Comparison of ENCODE assay signal across 1 cellular context in the genomic region with DNA sequence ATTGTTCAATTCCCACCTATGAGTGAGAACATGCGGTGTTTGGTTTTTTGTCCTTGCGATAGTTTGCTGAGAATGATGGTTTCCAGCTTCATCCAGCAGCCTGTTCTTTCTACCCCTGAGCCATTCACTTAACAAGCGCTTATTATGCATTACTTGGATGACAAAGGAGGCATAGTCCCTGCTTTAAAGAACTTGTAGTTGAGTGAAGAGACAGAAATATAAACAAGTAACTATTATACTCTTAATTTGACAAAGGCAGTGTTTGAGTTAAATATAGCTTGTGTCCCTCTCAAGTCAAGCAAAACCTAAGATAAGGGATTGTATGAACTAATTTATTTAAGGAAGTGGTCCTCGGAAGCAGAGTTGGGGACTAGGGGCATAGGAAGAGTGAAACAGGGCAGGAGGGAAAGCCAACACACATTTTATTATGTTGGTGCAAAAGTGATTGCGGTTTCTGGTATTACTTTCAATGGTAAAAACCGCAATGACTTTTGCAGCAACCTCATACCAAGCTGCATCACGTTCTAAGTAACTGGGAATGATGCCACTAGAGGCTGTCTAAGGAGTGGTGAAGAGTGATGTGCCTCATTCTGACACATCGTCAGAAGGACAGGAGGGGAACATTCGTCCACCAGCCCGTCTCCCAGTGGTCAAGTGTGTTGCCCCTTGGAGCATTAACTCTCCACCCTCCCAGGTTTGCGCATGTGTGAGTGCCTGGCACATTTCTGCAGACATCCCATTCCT.
TF ChIP-seq lines count a peak whose summit lies in the region.

No MANE protein-coding gene starts in this region.

TF ChIP-seq in K562, 482 proteins besides CTCF, POLR2A, EP300 and RAD21:
- no peak for TF ChIP-seq HDAC3 (IDR thresholded peaks at IDR 0.05; ENCODE audit: borderline replicate concordance, partially characterized antibody)
- TF ChIP-seq HMG20A (CRISPR knock-in tag; conservative IDR thresholded peaks at IDR 0.05), result no peak
- TF ChIP-seq ZNF263 (CRISPR knock-in tag; IDR thresholded peaks at IDR 0.05; ENCODE audit: borderline replicate concordance), result no peak
- no peak for TF ChIP-seq PHB2 (IDR thresholded peaks at IDR 0.05; ENCODE audit: low read depth)
- no peak for TF ChIP-seq ZNF507 (tag; conservative IDR thresholded peaks at IDR 0.05)
- TF ChIP-seq, protein P1, sequence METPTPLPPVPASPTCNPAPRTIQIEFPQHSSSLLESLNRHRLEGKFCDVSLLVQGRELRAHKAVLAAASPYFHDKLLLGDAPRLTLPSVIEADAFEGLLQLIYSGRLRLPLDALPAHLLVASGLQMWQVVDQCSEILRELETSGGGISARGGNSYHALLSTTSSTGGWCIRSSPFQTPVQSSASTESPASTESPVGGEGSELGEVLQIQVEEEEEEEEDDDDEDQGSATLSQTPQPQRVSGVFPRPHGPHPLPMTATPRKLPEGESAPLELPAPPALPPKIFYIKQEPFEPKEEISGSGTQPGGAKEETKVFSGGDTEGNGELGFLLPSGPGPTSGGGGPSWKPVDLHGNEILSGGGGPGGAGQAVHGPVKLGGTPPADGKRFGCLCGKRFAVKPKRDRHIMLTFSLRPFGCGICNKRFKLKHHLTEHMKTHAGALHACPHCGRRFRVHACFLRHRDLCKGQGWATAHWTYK (CRISPR knock-in tag; IDR thresholded peaks at IDR 0.05), result no peak
- TF ChIP-seq NFRKB (IDR thresholded peaks at IDR 0.05; ENCODE audit: low read depth), result peak; percentile 65; the same call in 1 of the 2 replicates
- TF ChIP-seq HMG20B (CRISPR knock-in tag; IDR thresholded peaks at IDR 0.05), result no peak
- TF ChIP-seq, protein P2, sequence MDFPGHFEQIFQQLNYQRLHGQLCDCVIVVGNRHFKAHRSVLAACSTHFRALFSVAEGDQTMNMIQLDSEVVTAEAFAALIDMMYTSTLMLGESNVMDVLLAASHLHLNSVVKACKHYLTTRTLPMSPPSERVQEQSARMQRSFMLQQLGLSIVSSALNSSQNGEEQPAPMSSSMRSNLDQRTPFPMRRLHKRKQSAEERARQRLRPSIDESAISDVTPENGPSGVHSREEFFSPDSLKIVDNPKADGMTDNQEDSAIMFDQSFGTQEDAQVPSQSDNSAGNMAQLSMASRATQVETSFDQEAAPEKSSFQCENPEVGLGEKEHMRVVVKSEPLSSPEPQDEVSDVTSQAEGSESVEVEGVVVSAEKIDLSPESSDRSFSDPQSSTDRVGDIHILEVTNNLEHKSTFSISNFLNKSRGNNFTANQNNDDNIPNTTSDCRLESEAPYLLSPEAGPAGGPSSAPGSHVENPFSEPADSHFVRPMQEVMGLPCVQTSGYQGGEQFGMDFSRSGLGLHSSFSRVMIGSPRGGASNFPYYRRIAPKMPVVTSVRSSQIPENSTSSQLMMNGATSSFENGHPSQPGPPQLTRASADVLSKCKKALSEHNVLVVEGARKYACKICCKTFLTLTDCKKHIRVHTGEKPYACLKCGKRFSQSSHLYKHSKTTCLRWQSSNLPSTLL (IDR thresholded peaks at IDR 0.05), result 0 out of 2 replicates have a peak, but pooled peaks have one; percentile 51
- no peak for TF ChIP-seq RB1 (IDR thresholded peaks at IDR 0.05; ENCODE audit: low read depth)
- TF ChIP-seq, protein P3, sequence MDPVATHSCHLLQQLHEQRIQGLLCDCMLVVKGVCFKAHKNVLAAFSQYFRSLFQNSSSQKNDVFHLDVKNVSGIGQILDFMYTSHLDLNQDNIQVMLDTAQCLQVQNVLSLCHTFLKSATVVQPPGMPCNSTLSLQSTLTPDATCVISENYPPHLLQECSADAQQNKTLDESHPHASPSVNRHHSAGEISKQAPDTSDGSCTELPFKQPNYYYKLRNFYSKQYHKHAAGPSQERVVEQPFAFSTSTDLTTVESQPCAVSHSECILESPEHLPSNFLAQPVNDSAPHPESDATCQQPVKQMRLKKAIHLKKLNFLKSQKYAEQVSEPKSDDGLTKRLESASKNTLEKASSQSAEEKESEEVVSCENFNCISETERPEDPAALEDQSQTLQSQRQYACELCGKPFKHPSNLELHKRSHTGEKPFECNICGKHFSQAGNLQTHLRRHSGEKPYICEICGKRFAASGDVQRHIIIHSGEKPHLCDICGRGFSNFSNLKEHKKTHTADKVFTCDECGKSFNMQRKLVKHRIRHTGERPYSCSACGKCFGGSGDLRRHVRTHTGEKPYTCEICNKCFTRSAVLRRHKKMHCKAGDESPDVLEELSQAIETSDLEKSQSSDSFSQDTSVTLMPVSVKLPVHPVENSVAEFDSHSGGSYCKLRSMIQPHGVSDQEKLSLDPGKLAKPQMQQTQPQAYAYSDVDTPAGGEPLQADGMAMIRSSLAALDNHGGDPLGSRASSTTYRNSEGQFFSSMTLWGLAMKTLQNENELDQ (CRISPR knock-in tag; IDR thresholded peaks at IDR 0.05; ENCODE audit: borderline replicate concordance), result no peak
- no peak for TF ChIP-seq SREBF2 (CRISPR knock-in tag; IDR thresholded peaks at IDR 0.05)
- TF ChIP-seq, protein P4, sequence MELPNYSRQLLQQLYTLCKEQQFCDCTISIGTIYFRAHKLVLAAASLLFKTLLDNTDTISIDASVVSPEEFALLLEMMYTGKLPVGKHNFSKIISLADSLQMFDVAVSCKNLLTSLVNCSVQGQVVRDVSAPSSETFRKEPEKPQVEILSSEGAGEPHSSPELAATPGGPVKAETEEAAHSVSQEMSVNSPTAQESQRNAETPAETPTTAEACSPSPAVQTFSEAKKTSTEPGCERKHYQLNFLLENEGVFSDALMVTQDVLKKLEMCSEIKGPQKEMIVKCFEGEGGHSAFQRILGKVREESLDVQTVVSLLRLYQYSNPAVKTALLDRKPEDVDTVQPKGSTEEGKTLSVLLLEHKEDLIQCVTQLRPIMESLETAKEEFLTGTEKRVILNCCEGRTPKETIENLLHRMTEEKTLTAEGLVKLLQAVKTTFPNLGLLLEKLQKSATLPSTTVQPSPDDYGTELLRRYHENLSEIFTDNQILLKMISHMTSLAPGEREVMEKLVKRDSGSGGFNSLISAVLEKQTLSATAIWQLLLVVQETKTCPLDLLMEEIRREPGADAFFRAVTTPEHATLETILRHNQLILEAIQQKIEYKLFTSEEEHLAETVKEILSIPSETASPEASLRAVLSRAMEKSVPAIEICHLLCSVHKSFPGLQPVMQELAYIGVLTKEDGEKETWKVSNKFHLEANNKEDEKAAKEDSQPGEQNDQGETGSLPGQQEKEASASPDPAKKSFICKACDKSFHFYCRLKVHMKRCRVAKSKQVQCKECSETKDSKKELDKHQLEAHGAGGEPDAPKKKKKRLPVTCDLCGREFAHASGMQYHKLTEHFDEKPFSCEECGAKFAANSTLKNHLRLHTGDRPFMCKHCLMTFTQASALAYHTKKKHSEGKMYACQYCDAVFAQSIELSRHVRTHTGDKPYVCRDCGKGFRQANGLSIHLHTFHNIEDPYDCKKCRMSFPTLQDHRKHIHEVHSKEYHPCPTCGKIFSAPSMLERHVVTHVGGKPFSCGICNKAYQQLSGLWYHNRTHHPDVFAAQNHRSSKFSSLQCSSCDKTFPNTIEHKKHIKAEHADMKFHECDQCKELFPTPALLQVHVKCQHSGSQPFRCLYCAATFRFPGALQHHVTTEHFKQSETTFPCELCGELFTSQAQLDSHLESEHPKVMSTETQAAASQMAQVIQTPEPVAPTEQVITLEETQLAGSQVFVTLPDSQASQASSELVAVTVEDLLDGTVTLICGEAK (IDR thresholded peaks at IDR 0.05), result peak; percentile 80
- TF ChIP-seq, protein P4 (CRISPR knock-in tag; IDR thresholded peaks at IDR 0.05), result no peak
- TF ChIP-seq, protein P5, sequence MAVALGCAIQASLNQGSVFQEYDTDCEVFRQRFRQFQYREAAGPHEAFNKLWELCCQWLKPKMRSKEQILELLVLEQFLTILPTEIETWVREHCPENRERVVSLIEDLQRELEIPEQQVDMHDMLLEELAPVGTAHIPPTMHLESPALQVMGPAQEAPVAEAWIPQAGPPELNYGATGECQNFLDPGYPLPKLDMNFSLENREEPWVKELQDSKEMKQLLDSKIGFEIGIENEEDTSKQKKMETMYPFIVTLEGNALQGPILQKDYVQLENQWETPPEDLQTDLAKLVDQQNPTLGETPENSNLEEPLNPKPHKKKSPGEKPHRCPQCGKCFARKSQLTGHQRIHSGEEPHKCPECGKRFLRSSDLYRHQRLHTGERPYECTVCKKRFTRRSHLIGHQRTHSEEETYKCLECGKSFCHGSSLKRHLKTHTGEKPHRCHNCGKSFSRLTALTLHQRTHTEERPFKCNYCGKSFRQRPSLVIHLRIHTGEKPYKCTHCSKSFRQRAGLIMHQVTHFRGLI (CRISPR knock-in tag; IDR thresholded peaks at IDR 0.05), result no peak
- TF ChIP-seq NRF1 (conservative IDR thresholded peaks at IDR 0.05 in 1 of 2, IDR thresholded peaks at IDR 0.05 in 1 of 2), result no peak
- no peak for TF ChIP-seq RBM14 (IDR thresholded peaks at IDR 0.05; ENCODE audit: borderline replicate concordance, insufficient read depth, low read depth, low read length)
- TF ChIP-seq NEUROD1 (IDR thresholded peaks at IDR 0.05; ENCODE audit: borderline replicate concordance, low read depth, low read length, partially characterized antibody), result no peak
- no peak for TF ChIP-seq POLR2AphosphoS2 (IDR thresholded peaks at IDR 0.05; ENCODE audit: low read length)
- TF ChIP-seq IRF2 (CRISPR knock-in tag; IDR thresholded peaks at IDR 0.05), result no peak
TF ChIP-seq in K562: peak in this region for 3.
